1 cellular context compared by ENCODE assay signal in genomic region chr12:6917491-6918231, GRCh38.
TF ChIP-seq lines count a peak whose summit lies in the region.

No MANE protein-coding gene starts in this region.

TF ChIP-seq in WTC11, 78 proteins besides CTCF, POLR2A, EP300 and RAD21:
- TF ChIP-seq MLX (CRISPR knock-in tag; IDR thresholded peaks at IDR 0.05) (no peak), ZNF263 (CRISPR knock-in tag; IDR thresholded peaks at IDR 0.05; ENCODE audit: low read depth) (no peak), ESRRA (CRISPR knock-in tag; IDR thresholded peaks at IDR 0.05; ENCODE audit: borderline replicate concordance) (no peak), PRDM15 (CRISPR knock-in tag; IDR thresholded peaks at IDR 0.05) (no peak), IRF2 (CRISPR knock-in tag; IDR thresholded peaks at IDR 0.05; ENCODE audit: borderline replicate concordance, low read depth) (no peak), NFYB (CRISPR knock-in tag; conservative IDR thresholded peaks at IDR 0.05; ENCODE audit: low read depth) (no peak), MYBL2 (CRISPR knock-in tag; IDR thresholded peaks at IDR 0.05) (no peak), STAT6 (CRISPR knock-in tag; conservative IDR thresholded peaks at IDR 0.05; ENCODE audit: low read depth) (no peak), RORB (CRISPR knock-in tag; IDR thresholded peaks at IDR 0.05) (no peak), ATF2 (CRISPR knock-in tag; IDR thresholded peaks at IDR 0.05; ENCODE audit: borderline replicate concordance, low read depth) (no peak), MXD4 (CRISPR knock-in tag; IDR thresholded peaks at IDR 0.05; ENCODE audit: borderline replicate concordance) (no peak), ZBTB43 (CRISPR knock-in tag; IDR thresholded peaks at IDR 0.05) (no peak), ZNF232 (CRISPR knock-in tag; IDR thresholded peaks at IDR 0.05) (no peak)
TF ChIP-seq in WTC11: peak in this region for 0.
